1 cellular context compared by ENCODE assay signal in the genomic region with DNA sequence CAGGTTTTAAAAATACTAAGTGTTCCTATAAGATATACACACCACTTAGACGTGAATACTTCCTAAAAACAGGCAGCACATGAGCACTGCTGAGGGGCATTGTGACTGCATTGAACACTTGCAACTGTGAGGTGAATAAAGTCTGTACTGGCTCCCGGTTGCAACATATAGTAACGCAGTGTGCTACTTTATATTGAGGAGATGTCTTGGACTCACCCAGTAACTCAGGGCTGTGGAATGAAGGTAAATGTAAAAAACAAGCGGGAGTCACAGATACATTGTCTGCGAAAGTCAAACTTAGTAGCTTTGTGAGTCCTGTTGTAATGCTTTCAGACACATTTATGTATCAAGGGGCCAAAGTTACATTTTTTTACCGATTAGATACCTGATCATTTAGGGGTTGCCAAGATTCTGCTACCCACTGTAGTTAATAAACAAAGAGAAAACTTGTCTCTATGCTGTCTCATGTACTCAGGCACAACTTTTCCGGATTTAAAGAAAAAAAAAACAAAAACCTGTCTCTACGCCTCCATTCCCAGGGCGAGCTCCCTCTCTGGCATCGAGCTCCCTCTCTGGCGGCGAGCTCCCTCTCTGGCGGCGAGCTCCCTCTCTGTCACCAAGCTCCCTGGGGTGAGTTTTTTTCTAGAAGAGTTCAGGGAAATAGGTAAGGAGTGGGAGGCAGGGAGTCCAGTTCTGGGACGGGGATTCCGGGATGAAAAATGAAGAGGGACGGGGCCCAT.
TF ChIP-seq lines count a peak whose summit lies in the region.

No MANE protein-coding gene starts in this region.

TF ChIP-seq in GM23338, 12 proteins besides CTCF, POLR2A, EP300 and RAD21:
- TF ChIP-seq, protein P1, sequence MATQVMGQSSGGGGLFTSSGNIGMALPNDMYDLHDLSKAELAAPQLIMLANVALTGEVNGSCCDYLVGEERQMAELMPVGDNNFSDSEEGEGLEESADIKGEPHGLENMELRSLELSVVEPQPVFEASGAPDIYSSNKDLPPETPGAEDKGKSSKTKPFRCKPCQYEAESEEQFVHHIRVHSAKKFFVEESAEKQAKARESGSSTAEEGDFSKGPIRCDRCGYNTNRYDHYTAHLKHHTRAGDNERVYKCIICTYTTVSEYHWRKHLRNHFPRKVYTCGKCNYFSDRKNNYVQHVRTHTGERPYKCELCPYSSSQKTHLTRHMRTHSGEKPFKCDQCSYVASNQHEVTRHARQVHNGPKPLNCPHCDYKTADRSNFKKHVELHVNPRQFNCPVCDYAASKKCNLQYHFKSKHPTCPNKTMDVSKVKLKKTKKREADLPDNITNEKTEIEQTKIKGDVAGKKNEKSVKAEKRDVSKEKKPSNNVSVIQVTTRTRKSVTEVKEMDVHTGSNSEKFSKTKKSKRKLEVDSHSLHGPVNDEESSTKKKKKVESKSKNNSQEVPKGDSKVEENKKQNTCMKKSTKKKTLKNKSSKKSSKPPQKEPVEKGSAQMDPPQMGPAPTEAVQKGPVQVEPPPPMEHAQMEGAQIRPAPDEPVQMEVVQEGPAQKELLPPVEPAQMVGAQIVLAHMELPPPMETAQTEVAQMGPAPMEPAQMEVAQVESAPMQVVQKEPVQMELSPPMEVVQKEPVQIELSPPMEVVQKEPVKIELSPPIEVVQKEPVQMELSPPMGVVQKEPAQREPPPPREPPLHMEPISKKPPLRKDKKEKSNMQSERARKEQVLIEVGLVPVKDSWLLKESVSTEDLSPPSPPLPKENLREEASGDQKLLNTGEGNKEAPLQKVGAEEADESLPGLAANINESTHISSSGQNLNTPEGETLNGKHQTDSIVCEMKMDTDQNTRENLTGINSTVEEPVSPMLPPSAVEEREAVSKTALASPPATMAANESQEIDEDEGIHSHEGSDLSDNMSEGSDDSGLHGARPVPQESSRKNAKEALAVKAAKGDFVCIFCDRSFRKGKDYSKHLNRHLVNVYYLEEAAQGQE (IDR thresholded peaks at IDR 0.05; ENCODE audit: unreplicated experiment) = no peak
- TF ChIP-seq EZH2phosphoT487 (IDR thresholded peaks at IDR 0.05; ENCODE audit: unreplicated experiment) (no peak), JUNB (IDR thresholded peaks at IDR 0.05; ENCODE audit: unreplicated experiment) (no peak), ZNF331 (CRISPR knock-in tag; IDR thresholded peaks at IDR 0.05; ENCODE audit: low read depth) (no peak), POLR2AphosphoS5 (IDR thresholded peaks at IDR 0.05; ENCODE audit: low read depth) (no peak), CREB1 (CRISPR knock-in tag; IDR thresholded peaks at IDR 0.05; ENCODE audit: low read depth) (no peak), EZH2 (IDR thresholded peaks at IDR 0.05; ENCODE audit: low read depth, unreplicated experiment) (no peak), NANOG (IDR thresholded peaks at IDR 0.05; ENCODE audit: borderline replicate concordance) (no peak), STAT1 (IDR thresholded peaks at IDR 0.05; ENCODE audit: unreplicated experiment) (no peak), ZNF114 (CRISPR knock-in tag; IDR thresholded peaks at IDR 0.05) (no peak)
- TF ChIP-seq, protein P2, sequence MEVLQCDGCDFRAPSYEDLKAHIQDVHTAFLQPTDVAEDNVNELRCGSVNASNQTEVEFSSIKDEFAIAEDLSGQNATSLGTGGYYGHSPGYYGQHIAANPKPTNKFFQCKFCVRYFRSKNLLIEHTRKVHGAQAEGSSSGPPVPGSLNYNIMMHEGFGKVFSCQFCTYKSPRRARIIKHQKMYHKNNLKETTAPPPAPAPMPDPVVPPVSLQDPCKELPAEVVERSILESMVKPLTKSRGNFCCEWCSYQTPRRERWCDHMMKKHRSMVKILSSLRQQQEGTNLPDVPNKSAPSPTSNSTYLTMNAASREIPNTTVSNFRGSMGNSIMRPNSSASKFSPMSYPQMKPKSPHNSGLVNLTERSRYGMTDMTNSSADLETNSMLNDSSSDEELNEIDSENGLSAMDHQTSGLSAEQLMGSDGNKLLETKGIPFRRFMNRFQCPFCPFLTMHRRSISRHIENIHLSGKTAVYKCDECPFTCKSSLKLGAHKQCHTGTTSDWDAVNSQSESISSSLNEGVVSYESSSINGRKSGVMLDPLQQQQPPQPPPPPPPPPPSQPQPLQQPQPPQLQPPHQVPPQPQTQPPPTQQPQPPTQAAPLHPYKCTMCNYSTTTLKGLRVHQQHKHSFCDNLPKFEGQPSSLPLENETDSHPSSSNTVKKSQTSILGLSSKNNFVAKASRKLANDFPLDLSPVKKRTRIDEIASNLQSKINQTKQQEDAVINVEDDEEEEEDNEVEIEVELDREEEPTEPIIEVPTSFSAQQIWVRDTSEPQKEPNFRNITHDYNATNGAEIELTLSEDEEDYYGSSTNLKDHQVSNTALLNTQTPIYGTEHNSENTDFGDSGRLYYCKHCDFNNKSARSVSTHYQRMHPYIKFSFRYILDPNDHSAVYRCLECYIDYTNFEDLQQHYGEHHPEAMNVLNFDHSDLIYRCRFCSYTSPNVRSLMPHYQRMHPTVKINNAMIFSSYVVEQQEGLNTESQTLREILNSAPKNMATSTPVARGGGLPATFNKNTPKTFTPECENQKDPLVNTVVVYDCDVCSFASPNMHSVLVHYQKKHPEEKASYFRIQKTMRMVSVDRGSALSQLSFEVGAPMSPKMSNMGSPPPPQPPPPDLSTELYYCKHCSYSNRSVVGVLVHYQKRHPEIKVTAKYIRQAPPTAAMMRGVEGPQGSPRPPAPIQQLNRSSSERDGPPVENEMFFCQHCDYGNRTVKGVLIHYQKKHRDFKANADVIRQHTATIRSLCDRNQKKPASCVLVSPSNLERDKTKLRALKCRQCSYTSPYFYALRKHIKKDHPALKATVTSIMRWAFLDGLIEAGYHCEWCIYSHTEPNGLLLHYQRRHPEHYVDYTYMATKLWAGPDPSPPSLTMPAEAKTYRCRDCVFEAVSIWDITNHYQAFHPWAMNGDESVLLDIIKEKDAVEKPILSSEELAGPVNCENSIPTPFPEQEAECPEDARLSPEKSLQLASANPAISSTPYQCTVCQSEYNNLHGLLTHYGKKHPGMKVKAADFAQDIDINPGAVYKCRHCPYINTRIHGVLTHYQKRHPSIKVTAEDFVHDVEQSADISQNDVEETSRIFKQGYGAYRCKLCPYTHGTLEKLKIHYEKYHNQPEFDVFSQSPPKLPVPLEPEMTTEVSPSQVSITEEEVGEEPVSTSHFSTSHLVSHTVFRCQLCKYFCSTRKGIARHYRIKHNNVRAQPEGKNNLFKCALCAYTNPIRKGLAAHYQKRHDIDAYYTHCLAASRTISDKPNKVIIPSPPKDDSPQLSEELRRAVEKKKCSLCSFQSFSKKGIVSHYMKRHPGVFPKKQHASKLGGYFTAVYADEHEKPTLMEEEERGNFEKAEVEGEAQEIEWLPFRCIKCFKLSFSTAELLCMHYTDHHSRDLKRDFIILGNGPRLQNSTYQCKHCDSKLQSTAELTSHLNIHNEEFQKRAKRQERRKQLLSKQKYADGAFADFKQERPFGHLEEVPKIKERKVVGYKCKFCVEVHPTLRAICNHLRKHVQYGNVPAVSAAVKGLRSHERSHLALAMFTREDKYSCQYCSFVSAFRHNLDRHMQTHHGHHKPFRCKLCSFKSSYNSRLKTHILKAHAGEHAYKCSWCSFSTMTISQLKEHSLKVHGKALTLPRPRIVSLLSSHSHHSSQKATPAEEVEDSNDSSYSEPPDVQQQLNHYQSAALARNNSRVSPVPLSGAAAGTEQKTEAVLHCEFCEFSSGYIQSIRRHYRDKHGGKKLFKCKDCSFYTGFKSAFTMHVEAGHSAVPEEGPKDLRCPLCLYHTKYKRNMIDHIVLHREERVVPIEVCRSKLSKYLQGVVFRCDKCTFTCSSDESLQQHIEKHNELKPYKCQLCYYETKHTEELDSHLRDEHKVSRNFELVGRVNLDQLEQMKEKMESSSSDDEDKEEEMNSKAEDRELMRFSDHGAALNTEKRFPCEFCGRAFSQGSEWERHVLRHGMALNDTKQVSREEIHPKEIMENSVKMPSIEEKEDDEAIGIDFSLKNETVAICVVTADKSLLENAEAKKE (CRISPR knock-in tag; IDR thresholded peaks at IDR 0.05) = no peak
- TF ChIP-seq, protein P3, sequence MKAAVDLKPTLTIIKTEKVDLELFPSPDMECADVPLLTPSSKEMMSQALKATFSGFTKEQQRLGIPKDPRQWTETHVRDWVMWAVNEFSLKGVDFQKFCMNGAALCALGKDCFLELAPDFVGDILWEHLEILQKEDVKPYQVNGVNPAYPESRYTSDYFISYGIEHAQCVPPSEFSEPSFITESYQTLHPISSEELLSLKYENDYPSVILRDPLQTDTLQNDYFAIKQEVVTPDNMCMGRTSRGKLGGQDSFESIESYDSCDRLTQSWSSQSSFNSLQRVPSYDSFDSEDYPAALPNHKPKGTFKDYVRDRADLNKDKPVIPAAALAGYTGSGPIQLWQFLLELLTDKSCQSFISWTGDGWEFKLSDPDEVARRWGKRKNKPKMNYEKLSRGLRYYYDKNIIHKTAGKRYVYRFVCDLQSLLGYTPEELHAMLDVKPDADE (IDR thresholded peaks at IDR 0.05) = no peak
